Comparison of ENCODE assay signal across 1 cellular context in genomic region chr9:137053944-137054931, GRCh38.
TF ChIP-seq lines count a peak whose summit lies in the region.

Gene ENTPD2 (minus strand): TSS chr9:137054061. CDS start chr9:137053997, 64 bp downstream.

TF ChIP-seq in WTC11, 78 proteins besides CTCF, POLR2A, EP300 and RAD21 (continued from another document):
- no peak for TF ChIP-seq ZNF425 (CRISPR knock-in tag; conservative IDR thresholded peaks at IDR 0.05)
- no peak for TF ChIP-seq GTF2I (CRISPR knock-in tag; conservative IDR thresholded peaks at IDR 0.05)
- TF ChIP-seq ZNF263 (CRISPR knock-in tag; IDR thresholded peaks at IDR 0.05; ENCODE audit: low read depth) = no peak
- 0 out of 2 replicates have a peak, but pooled peaks have one; percentile 24 for TF ChIP-seq FOXP4 (CRISPR knock-in tag; IDR thresholded peaks at IDR 0.05)
- TF ChIP-seq USF2 (CRISPR knock-in tag; IDR thresholded peaks at IDR 0.05) = no peak
- no peak for TF ChIP-seq ZNF671 (CRISPR knock-in tag; IDR thresholded peaks at IDR 0.05)
